Comparison of ENCODE assay signal across 1 cellular context in genomic region chr2:164711246-164712138, GRCh38.
TF ChIP-seq lines count a peak whose summit lies in the region.

No MANE protein-coding gene starts in this region.

TF ChIP-seq in HepG2, 621 proteins besides CTCF, POLR2A, EP300 and RAD21 (continued from another document and continues in another):
- TF ChIP-seq NFIC (IDR thresholded peaks at IDR 0.05; ENCODE audit: low read length), result peak; percentile 94
- no peak for TF ChIP-seq ATF3 (CRISPR knock-in tag; IDR thresholded peaks at IDR 0.05)
- peak; percentile 48 for TF ChIP-seq ELF3 (CRISPR knock-in tag; IDR thresholded peaks at IDR 0.05)
- TF ChIP-seq HES4 (CRISPR knock-in tag; IDR thresholded peaks at IDR 0.05; ENCODE audit: borderline replicate concordance), result no peak
- TF ChIP-seq ERF (CRISPR knock-in tag; IDR thresholded peaks at IDR 0.05), result no peak; the same call in 1 of the 2 replicates
- TF ChIP-seq AGO2 (optimal IDR thresholded peaks at IDR 0.05; ENCODE audit: low read depth, low read length), result no peak
- no peak for TF ChIP-seq ZNF562 (CRISPR knock-in tag; IDR thresholded peaks at IDR 0.05; ENCODE audit: borderline replicate concordance)
- TF ChIP-seq PHF8 (CRISPR knock-in tag; IDR thresholded peaks at IDR 0.05), result no peak
- no peak for TF ChIP-seq FOXC1 (CRISPR knock-in tag; IDR thresholded peaks at IDR 0.05; ENCODE audit: borderline replicate concordance)
- no peak for TF ChIP-seq HDAC6 (IDR thresholded peaks at IDR 0.05; ENCODE audit: low read depth, low read length)
- no peak for TF ChIP-seq ZNF75D (CRISPR knock-in tag; IDR thresholded peaks at IDR 0.05; ENCODE audit: borderline replicate concordance)
- TF ChIP-seq SALL1 (CRISPR knock-in tag; IDR thresholded peaks at IDR 0.05), result no peak
- TF ChIP-seq ZBTB21 (CRISPR knock-in tag; IDR thresholded peaks at IDR 0.05), result no peak
- TF ChIP-seq, protein P1, sequence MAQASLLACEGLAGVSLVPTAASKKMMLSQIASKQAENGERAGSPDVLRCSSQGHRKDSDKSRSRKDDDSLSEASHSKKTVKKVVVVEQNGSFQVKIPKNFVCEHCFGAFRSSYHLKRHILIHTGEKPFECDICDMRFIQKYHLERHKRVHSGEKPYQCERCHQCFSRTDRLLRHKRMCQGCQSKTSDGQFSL (CRISPR knock-in tag; IDR thresholded peaks at IDR 0.05), result no peak
- no peak for TF ChIP-seq ZNF160 (CRISPR knock-in tag; IDR thresholded peaks at IDR 0.05)
- no peak; the same call in 1 of the 2 replicates for TF ChIP-seq ZNF615 (CRISPR knock-in tag; IDR thresholded peaks at IDR 0.05; ENCODE audit: borderline replicate concordance)
- TF ChIP-seq XBP1 (CRISPR knock-in tag; IDR thresholded peaks at IDR 0.05), result no peak
- TF ChIP-seq, protein P2, sequence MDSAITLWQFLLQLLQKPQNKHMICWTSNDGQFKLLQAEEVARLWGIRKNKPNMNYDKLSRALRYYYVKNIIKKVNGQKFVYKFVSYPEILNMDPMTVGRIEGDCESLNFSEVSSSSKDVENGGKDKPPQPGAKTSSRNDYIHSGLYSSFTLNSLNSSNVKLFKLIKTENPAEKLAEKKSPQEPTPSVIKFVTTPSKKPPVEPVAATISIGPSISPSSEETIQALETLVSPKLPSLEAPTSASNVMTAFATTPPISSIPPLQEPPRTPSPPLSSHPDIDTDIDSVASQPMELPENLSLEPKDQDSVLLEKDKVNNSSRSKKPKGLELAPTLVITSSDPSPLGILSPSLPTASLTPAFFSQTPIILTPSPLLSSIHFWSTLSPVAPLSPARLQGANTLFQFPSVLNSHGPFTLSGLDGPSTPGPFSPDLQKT (CRISPR knock-in tag; IDR thresholded peaks at IDR 0.05; ENCODE audit: borderline replicate concordance), result no peak
- no peak; the same call in 1 of the 2 replicates for TF ChIP-seq RFXAP (CRISPR knock-in tag; IDR thresholded peaks at IDR 0.05; ENCODE audit: borderline replicate concordance)
- TF ChIP-seq ZBTB7A (CRISPR knock-in tag; IDR thresholded peaks at IDR 0.05), result no peak
- TF ChIP-seq ZNF652 (CRISPR knock-in tag; IDR thresholded peaks at IDR 0.05; ENCODE audit: borderline replicate concordance, low read depth), result no peak; the same call in 1 of the 2 replicates
- TF ChIP-seq ELF4 (CRISPR knock-in tag; IDR thresholded peaks at IDR 0.05; ENCODE audit: borderline replicate concordance), result no peak
- no peak for TF ChIP-seq ZNF101 (CRISPR knock-in tag; IDR thresholded peaks at IDR 0.05; ENCODE audit: borderline replicate concordance, low read depth)
- peak; percentile 61; the same call in 1 of the 2 replicates for TF ChIP-seq TBX3 (IDR thresholded peaks at IDR 0.05; ENCODE audit: borderline replicate concordance)
- no peak for TF ChIP-seq ZNF496 (CRISPR knock-in tag; IDR thresholded peaks at IDR 0.05; ENCODE audit: insufficient replicate concordance)
- no peak for TF ChIP-seq ETV6 (CRISPR knock-in tag; conservative IDR thresholded peaks at IDR 0.05)
- no peak for TF ChIP-seq PHF20 (CRISPR knock-in tag; IDR thresholded peaks at IDR 0.05)
- TF ChIP-seq ZNF589 (CRISPR knock-in tag; conservative IDR thresholded peaks at IDR 0.05), result no peak
- no peak for TF ChIP-seq ZNF577 (CRISPR knock-in tag; IDR thresholded peaks at IDR 0.05; ENCODE audit: borderline replicate concordance, low read depth)
- no peak for TF ChIP-seq ZKSCAN1 (IDR thresholded peaks at IDR 0.05; ENCODE audit: low read length)
- no peak for TF ChIP-seq ZNF781 (CRISPR knock-in tag; IDR thresholded peaks at IDR 0.05; ENCODE audit: borderline replicate concordance, not compliant biosample characterization)
- TF ChIP-seq SAFB2 (CRISPR knock-in tag; IDR thresholded peaks at IDR 0.05; ENCODE audit: borderline replicate concordance, low read depth), result no peak
- TF ChIP-seq ZHX1 (CRISPR knock-in tag; IDR thresholded peaks at IDR 0.05; ENCODE audit: low read depth), result no peak
- no peak for TF ChIP-seq JUNB (CRISPR knock-in tag; IDR thresholded peaks at IDR 0.05; ENCODE audit: borderline replicate concordance)
- TF ChIP-seq MBNL3 (CRISPR knock-in tag; conservative IDR thresholded peaks at IDR 0.05), result no peak
- TF ChIP-seq SRSF4 (IDR thresholded peaks at IDR 0.05; ENCODE audit: low read depth, low read length, poor library complexity, severe bottlenecking), result no peak
- no peak for TF ChIP-seq HIC2 (CRISPR knock-in tag; IDR thresholded peaks at IDR 0.05; ENCODE audit: low read depth)
- TF ChIP-seq, protein P3, sequence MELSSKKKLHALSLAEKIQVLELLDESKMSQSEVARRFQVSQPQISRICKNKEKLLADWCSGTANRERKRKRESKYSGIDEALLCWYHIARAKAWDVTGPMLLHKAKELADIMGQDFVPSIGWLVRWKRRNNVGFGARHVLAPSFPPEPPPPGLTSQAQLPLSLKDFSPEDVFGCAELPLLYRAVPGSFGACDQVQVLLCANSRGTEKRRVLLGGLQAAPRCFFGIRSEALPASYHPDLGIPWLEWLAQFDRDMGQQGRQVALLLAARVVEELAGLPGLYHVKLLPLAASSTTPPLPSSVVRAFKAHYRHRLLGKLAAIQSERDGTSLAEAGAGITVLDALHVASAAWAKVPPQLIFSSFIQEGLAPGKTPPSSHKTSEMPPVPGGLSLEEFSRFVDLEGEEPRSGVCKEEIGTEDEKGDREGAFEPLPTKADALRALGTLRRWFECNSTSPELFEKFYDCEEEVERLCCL (CRISPR knock-in tag; IDR thresholded peaks at IDR 0.05; ENCODE audit: borderline replicate concordance), result no peak
- no peak for TF ChIP-seq MAF1 (CRISPR knock-in tag; IDR thresholded peaks at IDR 0.05; ENCODE audit: borderline replicate concordance)
- no peak for TF ChIP-seq ZSCAN12 (CRISPR knock-in tag; IDR thresholded peaks at IDR 0.05)
- no peak for TF ChIP-seq SIN3B (IDR thresholded peaks at IDR 0.05; ENCODE audit: low read length)
- TF ChIP-seq KLF12 (CRISPR knock-in tag; IDR thresholded peaks at IDR 0.05; ENCODE audit: borderline replicate concordance), result no peak
- peak; percentile 21; the same call in 1 of the 2 replicates for TF ChIP-seq HNF4G (IDR thresholded peaks at IDR 0.05; ENCODE audit: borderline replicate concordance, low read depth, low read length)
- no peak for TF ChIP-seq HNF4G (CRISPR knock-in tag; IDR thresholded peaks at IDR 0.05; ENCODE audit: borderline replicate concordance, low read depth)
- no peak for TF ChIP-seq ZNF567 (CRISPR knock-in tag; IDR thresholded peaks at IDR 0.05; ENCODE audit: borderline replicate concordance)
- TF ChIP-seq ZHX2 (IDR thresholded peaks at IDR 0.05; ENCODE audit: low read depth), result no peak
- no peak for TF ChIP-seq ZHX2 (CRISPR knock-in tag; IDR thresholded peaks at IDR 0.05; ENCODE audit: borderline replicate concordance)
- TF ChIP-seq ZNF121 (CRISPR knock-in tag; IDR thresholded peaks at IDR 0.05), result no peak
- TF ChIP-seq ZFP36 (IDR thresholded peaks at IDR 0.05; ENCODE audit: borderline replicate concordance, low read depth, low read length, partially characterized antibody), result no peak
- no peak for TF ChIP-seq IKZF1 (IDR thresholded peaks at IDR 0.05)
- TF ChIP-seq ZMAT3 (CRISPR knock-in tag; conservative IDR thresholded peaks at IDR 0.05), result no peak
- TF ChIP-seq NR2F2 (IDR thresholded peaks at IDR 0.05; ENCODE audit: borderline replicate concordance, low read depth), result peak; percentile 31; the same call in 1 of the 2 replicates
- TF ChIP-seq ZNF329 (CRISPR knock-in tag; IDR thresholded peaks at IDR 0.05; ENCODE audit: low read depth), result no peak
- 0 out of 2 replicates have a peak, but pooled peaks have one; percentile 41 for TF ChIP-seq SP5 (CRISPR knock-in tag; IDR thresholded peaks at IDR 0.05; ENCODE audit: borderline replicate concordance, low read depth)
- TF ChIP-seq ZBTB42 (CRISPR knock-in tag; IDR thresholded peaks at IDR 0.05), result no peak
- no peak for TF ChIP-seq SALL2 (CRISPR knock-in tag; IDR thresholded peaks at IDR 0.05)
- TF ChIP-seq, protein P4, sequence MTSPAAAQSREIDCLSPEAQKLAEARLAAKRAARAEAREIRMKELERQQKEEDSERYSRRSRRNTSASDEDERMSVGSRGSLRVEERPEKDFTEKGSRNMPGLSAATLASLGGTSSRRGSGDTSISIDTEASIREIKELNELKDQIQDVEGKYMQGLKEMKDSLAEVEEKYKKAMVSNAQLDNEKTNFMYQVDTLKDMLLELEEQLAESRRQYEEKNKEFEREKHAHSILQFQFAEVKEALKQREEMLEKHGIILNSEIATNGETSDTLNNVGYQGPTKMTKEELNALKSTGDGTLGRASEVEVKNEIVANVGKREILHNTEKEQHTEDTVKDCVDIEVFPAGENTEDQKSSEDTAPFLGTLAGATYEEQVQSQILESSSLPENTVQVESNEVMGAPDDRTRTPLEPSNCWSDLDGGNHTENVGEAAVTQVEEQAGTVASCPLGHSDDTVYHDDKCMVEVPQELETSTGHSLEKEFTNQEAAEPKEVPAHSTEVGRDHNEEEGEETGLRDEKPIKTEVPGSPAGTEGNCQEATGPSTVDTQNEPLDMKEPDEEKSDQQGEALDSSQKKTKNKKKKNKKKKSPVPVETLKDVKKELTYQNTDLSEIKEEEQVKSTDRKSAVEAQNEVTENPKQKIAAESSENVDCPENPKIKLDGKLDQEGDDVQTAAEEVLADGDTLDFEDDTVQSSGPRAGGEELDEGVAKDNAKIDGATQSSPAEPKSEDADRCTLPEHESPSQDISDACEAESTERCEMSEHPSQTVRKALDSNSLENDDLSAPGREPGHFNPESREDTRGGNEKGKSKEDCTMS (CRISPR knock-in tag; conservative IDR thresholded peaks at IDR 0.05), result no peak
- no peak for TF ChIP-seq MIER2 (CRISPR knock-in tag; IDR thresholded peaks at IDR 0.05)
- TF ChIP-seq ZNF780A (CRISPR knock-in tag; IDR thresholded peaks at IDR 0.05), result no peak
- no peak for TF ChIP-seq ZNF468 (CRISPR knock-in tag; IDR thresholded peaks at IDR 0.05)
- no peak for TF ChIP-seq ZNF136 (CRISPR knock-in tag; IDR thresholded peaks at IDR 0.05; ENCODE audit: low read depth)
